Comparison of ENCODE assay signal across 14 cellular contexts in genomic region chr11:17475666-17476316, GRCh38. TPM values are rescaled to one million over a fixed set of nuclear protein-coding genes. Genes with fewer than 3 reads are reported as not detected.
DNase-seq lines count a peak whose midpoint lies in the region; ATAC-seq, FAIRE-seq and TF ChIP-seq lines count a peak whose summit lies in the region.
"Had no signal": no experiment of that assay in that cellular context is flagged by ENCODE, and none has a peak within 500 bp of the region (broad histone marks: within the 10 kb centered on the region; RNA-seq: fewer than 3 reads in every experiment).

No MANE protein-coding gene starts in this region.

- peaks cover 62% of the 10 kb centered on the region for H3K4me1 Mint-ChIP-seq in brain
- H3K4me1 Mint-ChIP-seq: B cell; stimulated activated memory B cell treated with anti-CD40 and anti-IgM and Interleukin-4, amounts not matched to agents 10 μg/mL and 1 μg/mL and 100 μg/mL, for 72 hours had no signal

- H3K4me3 ChIP-seq in cardiac muscle cell = peak overlapping the region; percentile 48
- H3K4me3 ChIP-seq in lower lobe of right lung = peak overlapping the region; percentile 28
- peak overlapping the region in 3 of 4 donors; percentile 22 to 50 (median 26) for H3K4me3 ChIP-seq in tibial nerve
- no peak overlapping the region for H3K4me3 ChIP-seq in small intestine (ENCODE audit: low read depth in 1 of 2, low read length in 2 of 2)

- H3K27ac Mint-ChIP-seq in brain = peak overlapping the region in 2 of 5 experiments; percentile 54 to 64
- H3K27ac Mint-ChIP-seq: B cell; stimulated activated memory B cell treated with anti-CD40 and anti-IgM and Interleukin-4, amounts not matched to agents 10 μg/mL and 1 μg/mL and 100 μg/mL, for 72 hours had no signal

- H3K27me3 Mint-ChIP-seq in brain = peaks cover 37% of the 10 kb centered on the region

- TF ChIP-seq CTCF in cardiac muscle cell (IDR thresholded peaks at IDR 0.05; ENCODE audit: low read depth, low read length) (no peak), brain (conservative IDR thresholded peaks at IDR 0.05) (no peak), lower lobe of right lung (IDR thresholded peaks at IDR 0.05) (no peak), tibial nerve (IDR thresholded peaks at IDR 0.05) (no peak)

- FAIRE-seq in small intestine (lab: Jason Lieb, UNC) = no peak

- peaks cover 57% of the 10 kb centered on the region for H3K27me3 ChIP-seq in cardiac muscle cell
- H3K27me3 ChIP-seq in lower lobe of right lung (ENCODE audit: low read depth) = peaks cover 51% of the 10 kb centered on the region
- H3K27me3 ChIP-seq in tibial nerve = peaks cover 0 to 52% of the 10 kb centered on the region in 2 donors
- peaks cover 23% of the 10 kb centered on the region in 2 donors for H3K27me3 ChIP-seq in small intestine (ENCODE audit: control insufficient read depth in 2 of 2, insufficient read depth in 2 of 2, low read length in 2 of 2)

- H3K4me1 ChIP-seq in cardiac muscle cell (ENCODE audit: low read depth) (no peaks in the 10 kb centered on the region), lower lobe of right lung (peaks cover 5% of the 10 kb centered on the region), tibial nerve (peaks cover 0 to 23% (median 0%) of the 10 kb centered on the region in 4 donors), small intestine (ENCODE audit: control insufficient read depth in 2 of 2, insufficient read depth in 1 of 2, low read depth in 1 of 2, low read length in 1 of 2) (no peaks in the 10 kb centered on the region)

- no peak for ATAC-seq in Right ventricle myocardium superior (ENCODE audit: poor library complexity)
- no peak for ATAC-seq in lower lobe of right lung
- ATAC-seq in left lobe of liver = no peak
- ATAC-seq: stimulated activated memory B cell treated with anti-CD40 and anti-IgM and Interleukin-4, amounts not matched to agents 10 μg/mL and 1 μg/mL and 100 μg/mL, for 72 hours had no signal

- no peak overlapping the region for H3K27ac ChIP-seq in cardiac muscle cell
- no peak overlapping the region for H3K27ac ChIP-seq in lower lobe of right lung
- H3K27ac ChIP-seq in tibial nerve = no peak overlapping the region
- no peak overlapping the region for H3K27ac ChIP-seq in small intestine (ENCODE audit: low read depth in 1 of 2, low read length in 1 of 2)

- no peaks in the 10 kb centered on the region for H3K36me3 ChIP-seq in cardiac muscle cell
- no peaks in the 10 kb centered on the region for H3K36me3 ChIP-seq in lower lobe of right lung
- no peaks in the 10 kb centered on the region for H3K36me3 ChIP-seq in tibial nerve
- no peaks in the 10 kb centered on the region for H3K36me3 ChIP-seq in small intestine (ENCODE audit: control insufficient read depth in 2 of 2, insufficient read depth in 2 of 2, low read length in 2 of 2)

- DNase-seq in cardiac muscle cell (ENCODE audit: low read depth in 1 of 2, low spot score in 1 of 2) (peak in 1 of 2 donors; percentile 13), Right ventricle myocardium superior (no peak), lower lobe of right lung (no peak), tibial nerve (ENCODE audit: low spot score in 2 of 2) (no peak), SW480 (ENCODE audit: low spot score) (no peak), small intestine (no peak), left lobe of liver (ENCODE audit: low spot score) (no peak)
- DNase-seq: activated CD8-positive, alpha-beta memory T cell treated with anti-CD3 and anti-CD28 coated beads for 24 hours; NCI-H2029 treated with DMSO at 0.1 percent for 48 hours; SIG-M5 had no signal

- no peak for TF ChIP-seq EP300 in tibial nerve (IDR thresholded peaks at IDR 0.05)

- 7 to 13% methylated on average over 31 of the region's 31 CpGs for whole genome bisulfite sequencing in tibial nerve, 2 donors
- 4 to 7% (median 5%) methylated on average over 27 to 31 of the region's 31 CpGs for WGBS in small intestine, 3 donors

- H3K9me3 ChIP-seq in cardiac muscle cell (ENCODE audit: low read depth) = no peaks in the 10 kb centered on the region
- no peaks in the 10 kb centered on the region for H3K9me3 ChIP-seq in lower lobe of right lung
- H3K9me3 ChIP-seq in tibial nerve = no peaks in the 10 kb centered on the region
- H3K9me3 ChIP-seq in small intestine (ENCODE audit: control insufficient read depth, low read depth) = no peaks in the 10 kb centered on the region

- H3K4me3 Mint-ChIP-seq in brain = peak overlapping the region; percentile 86 to 93 (median 88)
- H3K4me3 Mint-ChIP-seq: B cell had no signal

- H3K36me3 Mint-ChIP-seq in brain = no peaks in the 10 kb centered on the region
- H3K36me3 Mint-ChIP-seq: stimulated activated memory B cell treated with anti-CD40 and anti-IgM and Interleukin-4, amounts not matched to agents 10 μg/mL and 1 μg/mL and 100 μg/mL, for 72 hours had no signal

- intact Hi-C loops in Right ventricle myocardium superior (cut with DNase I) (no loop called here), lower lobe of right lung (cut with DNase I) (no loop called here)

- H3K9me3 Mint-ChIP-seq in brain = no peaks in the 10 kb centered on the region
- H3K9me3 Mint-ChIP-seq: stimulated activated memory B cell treated with anti-CD40 and anti-IgM and Interleukin-4, amounts not matched to agents 10 μg/mL and 1 μg/mL and 100 μg/mL, for 72 hours had no signal

- no peak for TF ChIP-seq POLR2A in tibial nerve (IDR thresholded peaks at IDR 0.05)

RNA-seq across cellular contexts. Expression of gene ABCC8, which starts 0.9 kb away (rescaled TPM):
- total RNA-seq in cardiac muscle cell = 1.6 and 5.3 TPM in 2 replicates
- polyA plus RNA-seq in cardiac muscle cell = 2.4 and 8.8 TPM in 2 replicates
- 0.91 TPM for total RNA-seq in Right ventricle myocardium superior
- 12.4 TPM for polyA plus RNA-seq in brain (ENCODE audit: insufficient read depth, low read depth, low replicate concordance)
- total RNA-seq in lower lobe of right lung = 4.9 TPM
- 1 to 10 TPM; 1.3 to 8.6 (median 5.1) TPM for total RNA-seq in tibial nerve
- polyA plus RNA-seq in small intestine = 1 to 10 TPM in 2 of 3 donors, under 1 TPM in 1; 0.81 to 3.7 (median 3.6) TPM
- 0.83 TPM for total RNA-seq in left lobe of liver
- total RNA-seq: lung microvascular endothelial cell had no signal

Comparison
In these comparisons a context has a peak if more than half of its experiments do, and no peak if none do; other contexts are left out.
1. H3K4me3 ChIP-seq: peak in cardiac muscle cell (single experiment), lower lobe of right lung (single experiment) and tibial nerve (3 of 4); none in small intestine (0 of 2).